Comparison of ENCODE assay signal across 20 cellular contexts in genomic region chr1:115073298-115074087, GRCh38. TPM values are rescaled to one million over a fixed set of nuclear protein-coding genes. Genes with fewer than 3 reads are reported as not detected.
DNase-seq lines count a peak whose midpoint lies in the region; ATAC-seq and TF ChIP-seq lines count a peak whose summit lies in the region.
"Had no signal": no experiment of that assay in that cellular context is flagged by ENCODE, and none has a peak within 500 bp of the region (broad histone marks: within the 10 kb centered on the region; RNA-seq: fewer than 3 reads in every experiment).

No MANE protein-coding gene starts in this region.

- DNase-seq in activated T-cell treated with anti-CD3 and anti-CD28 coated beads for 48 hours (ENCODE audit: low read depth), result peak; percentile 12
- DNase-seq in activated T-cell treated with anti-CD3 and anti-CD28 coated beads for 4 hours, result no peak
- DNase-seq in transverse colon, result no peak
- DNase-seq in SHP77 treated with DMSO at 0.1 percent for 48 hours (lab: John Stamatoyannopoulos, UW), result no peak
- DNase-seq in SW480 (ENCODE audit: low spot score), result no peak
- no peak for DNase-seq in activated gamma-delta T cell (lab: John Stamatoyannopoulos, UW)
- DNase-seq: activated naive CD8-positive, alpha-beta T cell treated with anti-CD3 and anti-CD28 coated beads, Interleukin-2, amount 10 ng/mL, durations not matched to agents 7 days and 5 days; COR-L47; gastrocnemius medialis; GDM1; midbrain; NCI-H1417 treated with DMSO at 0.1 percent for 48 hours; pancreas; PC-3; SK-N-SH; stimulated activated CD4-positive, alpha-beta T cell treated with anti-CD3 and anti-CD28 coated beads, Interleukin-15, amount 100 ng/mL, for 24 hours; trophoblast cell had no signal

- H3K9me3 ChIP-seq in gastroesophageal sphincter (no peaks in the 10 kb centered on the region), transverse colon (no peaks in the 10 kb centered on the region)
- H3K9me3 ChIP-seq: gastrocnemius medialis, pancreas, SK-N-SH had no signal

- H3K36me3 ChIP-seq in gastroesophageal sphincter (no peaks in the 10 kb centered on the region), transverse colon (no peaks in the 10 kb centered on the region)
- H3K36me3 ChIP-seq: gastrocnemius medialis, pancreas had no signal

- peak overlapping the region; percentile 2 to 78 (median 56) for H3K27ac Mint-ChIP-seq in nephron
- H3K27ac Mint-ChIP-seq: activated naive CD8-positive, alpha-beta T cell treated with anti-CD3 and anti-CD28 coated beads, Interleukin-2, amount 10 ng/mL, durations not matched to agents 7 days and 5 days had no signal

- H3K4me1 Mint-ChIP-seq in nephron, result peaks cover 50% of the 10 kb centered on the region

- no peak for TF ChIP-seq EP300 in gastroesophageal sphincter (IDR thresholded peaks at IDR 0.05)
- no peak for TF ChIP-seq EP300 in transverse colon (IDR thresholded peaks at IDR 0.05; ENCODE audit: low read depth)

- in situ Hi-C loops in transverse colon (cut with MboI; ENCODE audit: low pct_ligation_motif_present in 1 of 4, low pct_unique_long_range_greater_than_20kb in 1 of 4, low sequenced_read_pairs in 3 of 4), result no loop called here

- H3K27me3 ChIP-seq in gastroesophageal sphincter (no peaks in the 10 kb centered on the region), transverse colon (no peaks in the 10 kb centered on the region)
- H3K27me3 ChIP-seq: gastrocnemius medialis, pancreas had no signal

- intact Hi-C loops in transverse colon (cut with DNase I; ENCODE audit: low total_unique reads), result no loop called here

- WGBS in gastroesophageal sphincter (ENCODE audit: low coverage in 1 of 2), 2 donors, result 44 to 48% methylated on average over 6 to 8 of the region's 10 CpGs
- 69 to 76% methylated on average over 4 to 10 of the region's 10 CpGs for WGBS in transverse colon (ENCODE audit: low coverage in 1 of 2), 2 donors

- peaks cover 6% of the 10 kb centered on the region for H3K27me3 Mint-ChIP-seq in nephron (ENCODE audit: low read depth)
- H3K27me3 Mint-ChIP-seq: central memory CD8-positive, alpha-beta T cell had no signal

- H3K4me3 ChIP-seq in gastroesophageal sphincter (peak overlapping the region in 1 of 2 donors; percentile 3), transverse colon (no peak overlapping the region)
- H3K4me3 ChIP-seq: gastrocnemius medialis, pancreas had no signal

- H3K27ac ChIP-seq in gastroesophageal sphincter (peak overlapping the region; percentile 59 to 86 (median 80)), transverse colon (peak overlapping the region; percentile 51 to 80 (median 66))

- H3K9me3 Mint-ChIP-seq in nephron, result no peaks in the 10 kb centered on the region
- H3K9me3 Mint-ChIP-seq: activated naive CD8-positive, alpha-beta T cell treated with anti-CD3 and anti-CD28 coated beads, Interleukin-2, amount 10 ng/mL, durations not matched to agents 7 days and 5 days; central memory CD8-positive, alpha-beta T cell had no signal

- peaks cover 3% of the 10 kb centered on the region for H3K36me3 Mint-ChIP-seq in nephron (ENCODE audit: low read depth)
- H3K36me3 Mint-ChIP-seq: activated naive CD8-positive, alpha-beta T cell treated with anti-CD3 and anti-CD28 coated beads, Interleukin-2, amount 10 ng/mL, durations not matched to agents 7 days and 5 days had no signal

- H3K4me3 Mint-ChIP-seq in nephron, result no peak overlapping the region
- H3K4me3 Mint-ChIP-seq: activated naive CD8-positive, alpha-beta T cell treated with anti-CD3 and anti-CD28 coated beads, Interleukin-2, amount 10 ng/mL, durations not matched to agents 7 days and 5 days; central memory CD8-positive, alpha-beta T cell had no signal

- no peak for TF ChIP-seq POLR2A in gastroesophageal sphincter (IDR thresholded peaks at IDR 0.05)
- no peak for TF ChIP-seq POLR2A in transverse colon (IDR thresholded peaks at IDR 0.05)

- no peak for TF ChIP-seq CTCF in gastroesophageal sphincter (IDR thresholded peaks at IDR 0.05)
- no peak for TF ChIP-seq CTCF in nephron (IDR thresholded peaks at IDR 0.05; ENCODE audit: unreplicated experiment in 3 of 3)
- no peak for TF ChIP-seq CTCF in transverse colon (IDR thresholded peaks at IDR 0.05)

- no peak for ATAC-seq in gastroesophageal sphincter
- ATAC-seq: gastrocnemius medialis, PC-3 had no signal

- H3K4me1 ChIP-seq in gastroesophageal sphincter (peaks cover 11 to 97% (median 29%) of the 10 kb centered on the region in 3 donors), transverse colon (peaks cover 0 to 38% (median 16%) of the 10 kb centered on the region in 4 donors)
- H3K4me1 ChIP-seq: pancreas had no signal

RNA-seq across cellular contexts. Expression of gene TSPAN2, which starts 15.8 kb away (rescaled TPM):
- total RNA-seq in gastroesophageal sphincter, result 10 to 100 TPM; 53.7 to 85.1 (median 63.8) TPM
- 10 to 100 TPM; 10.8 to 16.4 (median 11.7) TPM for total RNA-seq in transverse colon

RNA-seq across cellular contexts. Expression of gene TSHB, which starts 43.9 kb away (rescaled TPM):
- total RNA-seq in gastroesophageal sphincter (not detected), transverse colon (not detected)
- total RNA-seq: activated naive CD8-positive, alpha-beta T cell treated with anti-CD3 and anti-CD28 coated beads, Interleukin-2, amount 10 ng/mL, durations not matched to agents 7 days and 5 days; gastrocnemius medialis; pancreas; PC-3 had no signal
